12 cellular contexts compared by ENCODE assay signal in genomic region chr3:30654269-30654668, GRCh38. TPM values are rescaled to one million over a fixed set of nuclear protein-coding genes. Genes with fewer than 3 reads are reported as not detected.
DNase-seq lines count a peak whose midpoint lies in the region; ATAC-seq and TF ChIP-seq lines count a peak whose summit lies in the region.
"Had no signal": no experiment of that assay in that cellular context is flagged by ENCODE, and none has a peak within 500 bp of the region (broad histone marks: within the 10 kb centered on the region; RNA-seq: fewer than 3 reads in every experiment).

No MANE protein-coding gene starts in this region.

- H3K9me3 Mint-ChIP-seq in activated T-cell treated with anti-CD3 and anti-CD28 coated beads, Interleukin-2, amount 50 U/mL, for 72 hours, result peaks cover 0 to 2% of the 10 kb centered on the region in 2 donors
- H3K9me3 Mint-ChIP-seq in stimulated activated naive CD8-positive, alpha-beta T cell treated with anti-CD3 and anti-CD28 coated beads, Interleukin-15, amount 100 ng/mL, for 72 hours, result no peaks in the 10 kb centered on the region

- DNase-seq in activated T-cell treated with anti-CD3 and anti-CD28 coated beads, Interleukin-2, amount 50 U/mL, for 72 hours, result no peak
- DNase-seq in activated T-cell treated with anti-CD3 and anti-CD28 coated beads for 4 hours (no peak), GM13977 (ENCODE audit: low spot score) (no peak)
- DNase-seq in effector memory CD4-positive, alpha-beta T cell, result no peak
- DNase-seq in stimulated activated naive CD8-positive, alpha-beta T cell treated with anti-CD3 and anti-CD28 coated beads, Interleukin-15, amount 100 ng/mL, for 72 hours, result no peak
- DNase-seq: NCI-H2227 treated with DMSO at 0.1 percent for 48 hours, OCI-M1 had no signal

- TF ChIP-seq CTCF in OCI-LY1 (IDR thresholded peaks at IDR 0.05; ENCODE audit: low read length) (no peak), GM13977 (IDR thresholded peaks at IDR 0.05; ENCODE audit: extremely low read depth, insufficient read depth, missing control alignments) (no peak)

- no peaks in the 10 kb centered on the region for H3K27me3 ChIP-seq in OCI-LY1 (ENCODE audit: insufficient read depth, low read length)
- no peaks in the 10 kb centered on the region for H3K27me3 ChIP-seq in effector memory CD4-positive, alpha-beta T cell (replicated peaks; ENCODE audit: control insufficient read depth, insufficient read depth, low read length, poor library complexity, severe bottlenecking)

- no peak overlapping the region for H3K4me3 ChIP-seq in OCI-LY1 (ENCODE audit: low read depth, low read length, poor library complexity, severe bottlenecking)
- H3K4me3 ChIP-seq in effector memory CD4-positive, alpha-beta T cell (ENCODE audit: insufficient read depth, low read depth, low read length, poor library complexity, severe bottlenecking), result no peak overlapping the region
- H3K4me3 ChIP-seq: thoracic aorta had no signal

- H3K4me1 ChIP-seq in OCI-LY1 (ENCODE audit: insufficient read depth, low read length, severe bottlenecking), result peaks cover 64% of the 10 kb centered on the region
- H3K4me1 ChIP-seq in effector memory CD4-positive, alpha-beta T cell (ENCODE audit: control insufficient read depth, insufficient read depth, low read length, poor library complexity, severe bottlenecking), result peaks cover 62% of the 10 kb centered on the region

- no peaks in the 10 kb centered on the region for H4K20me1 ChIP-seq in OCI-LY1 (ENCODE audit: insufficient read depth, low read length)

- no peak overlapping the region; the same call in 1 of the 2 replicates for H3K4me2 ChIP-seq in OCI-LY1 (ENCODE audit: low read length)

- H3K4me3 Mint-ChIP-seq in activated T-cell treated with anti-CD3 and anti-CD28 coated beads, Interleukin-2, amount 50 U/mL, for 72 hours, result peak overlapping the region; percentile 47 to 75
- H3K4me3 Mint-ChIP-seq in stimulated activated naive CD8-positive, alpha-beta T cell treated with anti-CD3 and anti-CD28 coated beads, Interleukin-15, amount 100 ng/mL, for 72 hours, result peak overlapping the region; percentile 62 to 73

- in situ Hi-C loops in GM13977 (cut with MboI; ENCODE audit: low pct_unique_long_range_greater_than_20kb, low sequenced_read_pairs, unreplicated experiment), result no loop called here

- H3F3A ChIP-seq in OCI-LY1 (ENCODE audit: insufficient read depth, low read length), result 0 out of 2 replicates have a peak, but pooled peaks cover 2% of the 10 kb centered on the region

- H3K9me3 ChIP-seq in OCI-LY1 (ENCODE audit: low read length), result no peaks in the 10 kb centered on the region
- H3K9me3 ChIP-seq in effector memory CD4-positive, alpha-beta T cell (ENCODE audit: control insufficient read depth, low read length), result no peaks in the 10 kb centered on the region
- H3K9me3 ChIP-seq: thoracic aorta had no signal

- H3K9me2 ChIP-seq in OCI-LY1 (ENCODE audit: low read depth, low read length), result no peaks in the 10 kb centered on the region

- H2AFZ ChIP-seq in OCI-LY1 (ENCODE audit: low read length), result no peak overlapping the region

- peak overlapping the region; percentile 72 for H3K27ac ChIP-seq in OCI-LY1 (ENCODE audit: low read depth, low read length, poor library complexity, severe bottlenecking)
- peak overlapping the region; percentile 90 for H3K27ac ChIP-seq in effector memory CD4-positive, alpha-beta T cell (ENCODE audit: insufficient read depth, low read length, poor library complexity, severe bottlenecking)

- peaks cover 74% of the 10 kb centered on the region for H3K36me3 ChIP-seq in OCI-LY1 (ENCODE audit: insufficient read depth, low read length)
- H3K36me3 ChIP-seq in effector memory CD4-positive, alpha-beta T cell (ENCODE audit: control insufficient read depth, insufficient read depth, low read length), result peaks cover 37% of the 10 kb centered on the region

- peaks cover 28 to 57% of the 10 kb centered on the region in 2 donors for H3K36me3 Mint-ChIP-seq in activated T-cell treated with anti-CD3 and anti-CD28 coated beads, Interleukin-2, amount 50 U/mL, for 72 hours (ENCODE audit: insufficient read depth in 2 of 2)

- H3K27ac Mint-ChIP-seq in activated T-cell treated with anti-CD3 and anti-CD28 coated beads, Interleukin-2, amount 50 U/mL, for 72 hours, result peak overlapping the region; percentile 97
- peak overlapping the region; percentile 88 to 94 for H3K27ac Mint-ChIP-seq in stimulated activated naive CD8-positive, alpha-beta T cell treated with anti-CD3 and anti-CD28 coated beads, Interleukin-15, amount 100 ng/mL, for 72 hours

- no peaks in the 10 kb centered on the region for H3K79me2 ChIP-seq in OCI-LY1 (ENCODE audit: insufficient read depth, low read length)

- H3K27me3 Mint-ChIP-seq in activated T-cell treated with anti-CD3 and anti-CD28 coated beads, Interleukin-2, amount 50 U/mL, for 72 hours (ENCODE audit: low read depth), result no peaks in the 10 kb centered on the region
- H3K27me3 Mint-ChIP-seq in stimulated activated naive CD8-positive, alpha-beta T cell treated with anti-CD3 and anti-CD28 coated beads, Interleukin-15, amount 100 ng/mL, for 72 hours, result no peaks in the 10 kb centered on the region

- no peak for ATAC-seq in activated T-cell treated with anti-CD3 and anti-CD28 coated beads, Interleukin-2, amount 50 U/mL, for 72 hours (replicated peaks in 1 of 2)
- ATAC-seq in stimulated activated naive CD8-positive, alpha-beta T cell treated with anti-CD3 and anti-CD28 coated beads, Interleukin-15, amount 100 ng/mL, for 72 hours, result no peak
- ATAC-seq in GM19328 (IDR thresholded peaks at IDR 0.05; ENCODE audit: unreplicated experiment) (no peak), GM21381 (IDR thresholded peaks at IDR 0.05; ENCODE audit: unreplicated experiment) (no peak)
- ATAC-seq: esophagus mucosa had no signal

- H3K9ac ChIP-seq in OCI-LY1 (ENCODE audit: low read length), result no peak overlapping the region

- H3K4me1 Mint-ChIP-seq in activated T-cell treated with anti-CD3 and anti-CD28 coated beads, Interleukin-2, amount 50 U/mL, for 72 hours (ENCODE audit: low read depth), result peaks cover 100% of the 10 kb centered on the region
- peaks cover 98% of the 10 kb centered on the region for H3K4me1 Mint-ChIP-seq in stimulated activated naive CD8-positive, alpha-beta T cell treated with anti-CD3 and anti-CD28 coated beads, Interleukin-15, amount 100 ng/mL, for 72 hours

RNA-seq across cellular contexts. Expression of gene TGFBR2, which starts 47.9 kb away (rescaled TPM):
- 10 to 100 TPM; 37.7 to 45.9 TPM for total RNA-seq in activated T-cell treated with anti-CD3 and anti-CD28 coated beads, Interleukin-2, amount 50 U/mL, for 72 hours
